In the genomic region with DNA sequence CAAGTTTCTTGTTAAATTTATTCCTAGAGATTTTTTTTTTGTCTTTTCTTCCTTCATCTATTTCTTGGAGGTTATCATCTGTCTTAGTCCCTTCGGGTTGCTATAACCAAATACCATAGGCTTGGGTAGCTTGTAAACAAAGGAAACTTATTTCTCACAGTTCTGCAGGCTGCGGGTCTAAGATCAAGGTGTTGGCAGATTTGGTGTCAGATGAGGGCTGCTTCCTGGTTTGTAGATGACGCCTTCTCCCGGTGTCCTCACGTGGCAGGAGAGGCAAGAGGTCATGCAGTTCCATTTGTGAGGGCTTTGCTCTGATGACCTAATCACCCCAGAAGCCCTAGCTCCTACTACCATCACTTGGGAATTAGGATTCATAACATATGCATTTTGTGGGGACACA, we compare ENCODE assay signal across 20 cellular contexts.
A peak's percentile ranks its signal among the peaks of the same experiment; 100 is the strongest.
DNase-seq lines count a peak whose midpoint lies in the region; ATAC-seq and TF ChIP-seq lines count a peak whose summit lies in the region.
"Had no signal": no experiment of that assay in that cellular context is flagged by ENCODE, and none has a peak within 500 bp of the region (broad histone marks: within the 10 kb centered on the region; RNA-seq: fewer than 3 reads in every experiment).

No MANE protein-coding gene starts in this region.

- H3K79me2 ChIP-seq in osteoblast (ENCODE audit: insufficient read depth, low read length): no peaks in the 10 kb centered on the region

- no peaks in the 10 kb centered on the region for H4K20me1 ChIP-seq in osteoblast (ENCODE audit: insufficient read depth, low read length)

- H3K4me3 ChIP-seq in osteoblast (ENCODE audit: insufficient read depth, low read length): no peak overlapping the region

- H3K36me3 Mint-ChIP-seq in natural killer cell: no peaks in the 10 kb centered on the region
- H3K36me3 Mint-ChIP-seq in natural killer cell treated with Interleukin-12 subunit alpha and Interleukin-12 subunit beta and Interleukin-15 and Interleukin-18, amount 100 ng/mL, for 72 hours: peaks cover 5% of the 10 kb centered on the region
- peaks cover 2% of the 10 kb centered on the region for H3K36me3 Mint-ChIP-seq in effector memory CD8-positive, alpha-beta T cell (ENCODE audit: insufficient read depth)
- H3K36me3 Mint-ChIP-seq: CD4-positive, CD25-positive, alpha-beta regulatory T cell; IgD-negative memory B cell had no signal

- ATAC-seq in natural killer cell: peak; percentile 57 to 86 (median 60)
- ATAC-seq in natural killer cell treated with Interleukin-12 subunit alpha and Interleukin-12 subunit beta and Interleukin-15 and Interleukin-18, amount 100 ng/mL, for 72 hours: no peak
- ATAC-seq in effector memory CD8-positive, alpha-beta T cell (replicated peaks): peak; percentile 87
- no peak for ATAC-seq in HG02642 (IDR thresholded peaks at IDR 0.05; ENCODE audit: poor library complexity, unreplicated experiment)
- no peak for ATAC-seq in GM21367 (IDR thresholded peaks at IDR 0.05; ENCODE audit: unreplicated experiment)
- ATAC-seq: HCT116, HepG2 had no signal

- peaks cover 10 to 11% of the 10 kb centered on the region in 2 donors for H3K27me3 Mint-ChIP-seq in natural killer cell (ENCODE audit: low read depth in 2 of 2)
- H3K27me3 Mint-ChIP-seq in natural killer cell treated with Interleukin-12 subunit alpha and Interleukin-12 subunit beta and Interleukin-15 and Interleukin-18, amount 100 ng/mL, for 72 hours: peaks cover 0 to 2% of the 10 kb centered on the region in 2 donors
- no peaks in the 10 kb centered on the region for H3K27me3 Mint-ChIP-seq in effector memory CD8-positive, alpha-beta T cell

- H3K9me3 Mint-ChIP-seq in natural killer cell: no peaks in the 10 kb centered on the region
- no peaks in the 10 kb centered on the region for H3K9me3 Mint-ChIP-seq in natural killer cell treated with Interleukin-12 subunit alpha and Interleukin-12 subunit beta and Interleukin-15 and Interleukin-18, amount 100 ng/mL, for 72 hours
- peaks cover 3 to 7% of the 10 kb centered on the region in 2 donors for H3K9me3 Mint-ChIP-seq in effector memory CD8-positive, alpha-beta T cell

- no peaks in the 10 kb centered on the region for H3K36me3 ChIP-seq in osteoblast (ENCODE audit: insufficient read depth, low read length)
- H3K36me3 ChIP-seq: BE2C had no signal

- no peak for TF ChIP-seq CTCF in natural killer cell (IDR thresholded peaks at IDR 0.05)
- TF ChIP-seq CTCF in osteoblast (IDR thresholded peaks at IDR 0.05; ENCODE audit: extremely low read depth, low read depth, low read length): no peak

- no peak overlapping the region for H2AFZ ChIP-seq in osteoblast (ENCODE audit: low read length)

- DNase-seq in natural killer cell (no peak), osteoblast (ENCODE audit: insufficient read length, low spot score, missing footprints) (peak; percentile 6), T-helper 1 cell (no peak)
- no peak for DNase-seq in natural killer cell treated with Interleukin-12 subunit alpha and Interleukin-12 subunit beta and Interleukin-15 and Interleukin-18, amount 100 ng/mL, for 72 hours (ENCODE audit: low spot score)
- DNase-seq in effector memory CD8-positive, alpha-beta T cell: no peak
- DNase-seq: ACHN; BE2C; C1 segment of cervical spinal cord; Caco-2; CD4-positive, CD25-positive, alpha-beta regulatory T cell; DMS79 treated with DMSO at 0.1 percent for 48 hours; GF-D8; GOT3; H7; HFFc6 had no signal

- no peaks in the 10 kb centered on the region for H3K4me1 ChIP-seq in osteoblast (ENCODE audit: insufficient read depth, low read length)
- H3K4me1 ChIP-seq: BE2C, Caco-2 had no signal

- peaks cover 9 to 15% of the 10 kb centered on the region in 2 donors for H3K4me1 Mint-ChIP-seq in natural killer cell
- peaks cover 3 to 12% of the 10 kb centered on the region in 2 donors for H3K4me1 Mint-ChIP-seq in natural killer cell treated with Interleukin-12 subunit alpha and Interleukin-12 subunit beta and Interleukin-15 and Interleukin-18, amount 100 ng/mL, for 72 hours (ENCODE audit: low read depth in 2 of 2)
- peaks cover 13 to 17% of the 10 kb centered on the region in 2 donors for H3K4me1 Mint-ChIP-seq in effector memory CD8-positive, alpha-beta T cell (ENCODE audit: low read depth in 2 of 2)

- no peaks in the 10 kb centered on the region for H3K27me3 ChIP-seq in osteoblast (ENCODE audit: insufficient read depth, low read length)

- H3K9me3 ChIP-seq in osteoblast (ENCODE audit: low read depth, low read length): no peaks in the 10 kb centered on the region
- H3K9me3 ChIP-seq: BE2C, Caco-2 had no signal

- H3K4me2 ChIP-seq in osteoblast (ENCODE audit: insufficient read depth, low read length): no peak overlapping the region

- no peak overlapping the region for H3K27ac ChIP-seq in osteoblast (ENCODE audit: low read depth, low read length)

- peak overlapping the region; percentile 5 to 67 for H3K27ac Mint-ChIP-seq in natural killer cell
- H3K27ac Mint-ChIP-seq in natural killer cell treated with Interleukin-12 subunit alpha and Interleukin-12 subunit beta and Interleukin-15 and Interleukin-18, amount 100 ng/mL, for 72 hours: no peak overlapping the region
- peak overlapping the region; percentile 66 to 75 for H3K27ac Mint-ChIP-seq in effector memory CD8-positive, alpha-beta T cell
- H3K27ac Mint-ChIP-seq: CD4-positive, CD25-positive, alpha-beta regulatory T cell; HFFc6; IgD-negative memory B cell had no signal

- peak overlapping the region; percentile 11 for H3K4me3 Mint-ChIP-seq in natural killer cell
- no peak overlapping the region for H3K4me3 Mint-ChIP-seq in natural killer cell treated with Interleukin-12 subunit alpha and Interleukin-12 subunit beta and Interleukin-15 and Interleukin-18, amount 100 ng/mL, for 72 hours
- H3K4me3 Mint-ChIP-seq in effector memory CD8-positive, alpha-beta T cell: peak overlapping the region; percentile 28 to 51
- H3K4me3 Mint-ChIP-seq: HFFc6, IgD-negative memory B cell had no signal

- intact Hi-C loops in natural killer cell (cut with micrococcal nuclease): no loop called here

Comparison
In these comparisons a context has a peak if more than half of its experiments do, and no peak if none do; other contexts are left out.
1. ATAC-seq: peak in natural killer cell (3 of 3) and effector memory CD8-positive, alpha-beta T cell (single experiment); none in natural killer cell treated with Interleukin-12 subunit alpha and Interleukin-12 subunit beta and Interleukin-15 and Interleukin-18, amount 100 ng/mL, for 72 hours (0 of 2), HG02642 (single experiment) and GM21367 (single experiment).
2. H3K27ac Mint-ChIP-seq: peak in natural killer cell (2 of 2) and effector memory CD8-positive, alpha-beta T cell (2 of 2); none in natural killer cell treated with Interleukin-12 subunit alpha and Interleukin-12 subunit beta and Interleukin-15 and Interleukin-18, amount 100 ng/mL, for 72 hours (0 of 2).